In genomic region chr22:43094085-43094484, GRCh38 we compare ENCODE assay signal across 9 cellular contexts. TPM values are rescaled to one million over a fixed set of nuclear protein-coding genes. Genes with fewer than 3 reads are reported as not detected.
A peak's percentile ranks its signal among the peaks of the same experiment; 100 is the strongest.
DNase-seq lines count a peak whose midpoint lies in the region; ATAC-seq, FAIRE-seq and TF ChIP-seq lines count a peak whose summit lies in the region.
"Had no signal": no experiment of that assay in that cellular context is flagged by ENCODE, and none has a peak within 500 bp of the region (broad histone marks: within the 10 kb centered on the region; RNA-seq: fewer than 3 reads in every experiment).

No MANE protein-coding gene starts in this region.

- peaks cover 3% of the 10 kb centered on the region; the same call in 2 of the 3 replicates for H3K9me3 ChIP-seq in GM12878 (replicated peaks; ENCODE audit: control insufficient read depth, insufficient read depth, low read length)

- DNase-seq in NB4 (ENCODE audit: low read depth) (peak; percentile 67), GM12878 (ENCODE audit: low read depth, low spot score) (no peak), myocyte (ENCODE audit: low read depth) (peak; percentile 15), GM20000 (ENCODE audit: low spot score) (no peak)
- no peak for DNase-seq in stimulated activated CD4-positive, alpha-beta T cell treated with anti-CD3 and anti-CD28 coated beads, Interleukin-2, amount 100 ng/mL, for 24 hours
- DNase-seq: stimulated activated CD4-positive, alpha-beta T cell treated with anti-CD3 and anti-CD28 coated beads, Interleukin-12 subunit alpha, Interleukin-12 subunit beta, amount 100 ng/mL, for 4 hours had no signal

- POLR2A ChIA-PET in GM12878 (lab: Charles Lee), result no interaction called here

- peak; percentile 32; the same call in 1 of the 3 replicates for TF ChIP-seq CTCF in GM12872 (IDR thresholded peaks at IDR 0.05; ENCODE audit: insufficient read depth, low read depth, low read length)
- TF ChIP-seq CTCF in NB4 (IDR thresholded peaks at IDR 0.05; ENCODE audit: low read depth, low read length), result no peak
- TF ChIP-seq CTCF in GM12878 (IDR thresholded peaks at IDR 0.05 in 2 of 3, conservative IDR thresholded peaks at IDR 0.05 in 1 of 3; ENCODE audit: control insufficient read depth in 2 of 3, extremely low read depth in 1 of 3, insufficient read depth in 1 of 3, low read depth in 3 of 3, low read length in 3 of 3), result no peak; a peak in 1 of 6 replicates
- TF ChIP-seq CTCF in GM20000 (IDR thresholded peaks at IDR 0.05; ENCODE audit: extremely low read depth, missing control alignments), result no peak

- in situ Hi-C loops in GM12878 (cut with MboI), result no loop called here

- H3K4me2 ChIP-seq in GM12878 (ENCODE audit: control insufficient read depth, insufficient read depth), result no peak overlapping the region

- no peak overlapping the region for H3K27ac ChIP-seq in GM12878 (ENCODE audit: control insufficient read depth, insufficient read depth)

- intact Hi-C loops in GM12878 (cut with micrococcal nuclease; ENCODE audit: unreplicated experiment), result loop anchor here (5.0 kb wide), 1 partner anchor 432 kb away; no protein-coding TSS in a partner anchor

- no peak for TF ChIP-seq EP300 in GM12878 (IDR thresholded peaks at IDR 0.05; ENCODE audit: borderline replicate concordance in 1 of 2, control insufficient read depth in 1 of 2, low read depth in 2 of 2, low read length in 2 of 2)

- no peak for TF ChIP-seq RAD21 in GM12878 (IDR thresholded peaks at IDR 0.05; ENCODE audit: insufficient read depth, low read depth, low read length)

- H3K9ac ChIP-seq in GM12878 (ENCODE audit: control insufficient read depth, insufficient read depth, low read length), result no peak overlapping the region

- BruUV-seq in GM12878 (replicated peaks; lab: Mats Ljungman, UMichigan), result no TSS peak

- H4K20me1 ChIP-seq in GM12878 (ENCODE audit: control insufficient read depth, insufficient read depth), result no peaks in the 10 kb centered on the region

- H3K36me3 ChIP-seq in GM12878 (ENCODE audit: control insufficient read depth in 2 of 2, insufficient read depth in 2 of 2, low read length in 1 of 2), result no peaks in the 10 kb centered on the region

- peak; percentile 8; the same call in 1 of the 3 replicates for ATAC-seq in GM12878
- ATAC-seq in HG03439 (IDR thresholded peaks at IDR 0.05; ENCODE audit: unreplicated experiment), result no peak
- ATAC-seq in GM19463 (IDR thresholded peaks at IDR 0.05; ENCODE audit: unreplicated experiment), result no peak

- H3K27me3 ChIP-seq in GM12878 (replicated peaks in 1 of 2; ENCODE audit: control insufficient read depth in 2 of 2, insufficient read depth in 2 of 2, low read length in 1 of 2), result no peaks in the 10 kb centered on the region

- SMC1A ChIA-PET in GM12878 (lab: Charles Lee; ENCODE audit: uncharacterized antibody, unreplicated experiment), result no interaction called here

- no peak overlapping the region for H2AFZ ChIP-seq in GM12878 (ENCODE audit: control insufficient read depth, low read depth, low read length)

- H3K4me1 ChIP-seq in GM12878 (ENCODE audit: control insufficient read depth, insufficient read depth, low read length), result no peaks in the 10 kb centered on the region

- no peaks in the 10 kb centered on the region for H3K79me2 ChIP-seq in GM12878 (ENCODE audit: control insufficient read depth, insufficient read depth, low read length)

- CTCF ChIA-PET in GM12878 (lab: Yijun Ruan, JAX), result interaction anchor here (0.6 kb wide), 1 partner anchor 375 kb away, joined by 5 read pairs; no protein-coding TSS in a partner anchor

- no peak for FAIRE-seq in GM12878 (lab: Jason Lieb, UNC)

- RAD21 ChIA-PET in GM12878 (lab: Charles Lee; ENCODE audit: unreplicated experiment), result no interaction called here

- H3K4me3 ChIP-seq in NB4 (ENCODE audit: low read depth, low read length), result no peak overlapping the region
- H3K4me3 ChIP-seq in GM12878, result no peak overlapping the region

- WGBS in GM12878 (ENCODE audit: insufficient coverage, insufficient replicate concordance, low lambda C conversion rate, missing lambda C conversion rate), result 23% methylated on average over 7 of the region's 7 CpGs

- TF ChIP-seq POLR2A in NB4 (IDR thresholded peaks at IDR 0.05; ENCODE audit: extremely low read depth, insufficient read length) (no peak), GM12878 (IDR thresholded peaks at IDR 0.05; ENCODE audit: low read depth, low read length) (no peak)

RNA-seq across cellular contexts. Expression of gene TTLL1, which starts 4.9 kb away (rescaled TPM):
- total RNA-seq in GM12878 (2013; cell fraction: nucleolus; rRNA removed), result 2.4 and 2.7 TPM in 2 replicates
- total RNA-seq in GM12878 (2014; rRNA removed) (2.8 and 3.4 TPM in 2 replicates), GM12878 (2014; rRNA removed; fragmentation: Illumina TruSeq; extraction: Trizol) (3.7 and 3.8 TPM in 2 replicates), GM12878 (2021) (2.6 and 3.5 TPM in 2 replicates), myocyte (10.6 and 10.8 TPM in 2 replicates)
- 2.8 TPM for polyA plus RNA-seq in GM12878 (2011; ENCODE audit: low read depth)
- polyA plus RNA-seq in GM12878 (2011; rRNA removed) (2.2 TPM in 2 replicates), GM12878 (2014; fragmentation: Illumina TruSeq; extraction: Trizol) (4.8 and 5.6 TPM in 2 replicates), GM12878 (2014; fragmentation: Nextera tagmentation; extraction: Ambion mirVana) (under 1 TPM; 0.39 to 0.80 TPM), GM12878 (2014; rRNA removed) (4.5 and 4.9 TPM in 2 replicates), GM12878 (2016; fragmentation: Nextera tagmentation; extraction: Ambion mirVana) (1 to 10 TPM; 3.9 to 4.4 TPM)
- polyA plus RNA-seq in GM12878 (2011; cell fraction: cytosol; rRNA removed), result 2.9 and 3.4 TPM in 2 replicates
- polyA plus RNA-seq in GM12878 (2011; cell fraction: nucleus; rRNA removed), result 1.7 TPM in 2 replicates
- polyA plus RNA-seq in GM12878 (2012), result 3.8 TPM in 2 replicates
- polyA minus RNA-seq in GM12878 (2011; rRNA and poly(A)+ RNA removed), result 2.5 and 3.7 TPM in 2 replicates
- 1.4 TPM in 1 of 2 replicates, not detected in the other for polyA minus RNA-seq in GM12878 (2011; cell fraction: cytosol; rRNA and poly(A)+ RNA removed)
- 0.24 TPM in 1 of 2 replicates, not detected in the other for polyA minus RNA-seq in GM12878 (2011; cell fraction: nucleus; rRNA and poly(A)+ RNA removed)
- 23.2 TPM for polyA plus RNA-seq in myocyte (2012)

RNA-seq across cellular contexts. Expression of gene BIK, which starts 16.5 kb away (rescaled TPM):
- total RNA-seq in GM12878 (2013; cell fraction: nucleolus; rRNA removed), result not detected in 2 replicates
- 9.8 and 10.5 TPM in 2 replicates for total RNA-seq in GM12878 (2014; rRNA removed)
- total RNA-seq in GM12878 (2014; rRNA removed; fragmentation: Illumina TruSeq; extraction: Trizol), result 2.7 TPM in 2 replicates
- total RNA-seq in GM12878 (2021), result 6.3 and 8.0 TPM in 2 replicates
- polyA plus RNA-seq in GM12878 (2011; ENCODE audit: low read depth), result 2.3 TPM
- polyA plus RNA-seq in GM12878 (2011; rRNA removed), result 0.16 and 0.33 TPM in 2 replicates
- 1.0 and 1.1 TPM in 2 replicates for polyA plus RNA-seq in GM12878 (2011; cell fraction: cytosol; rRNA removed)
- 0.70 and 1.0 TPM in 2 replicates for polyA plus RNA-seq in GM12878 (2011; cell fraction: nucleus; rRNA removed)
- polyA plus RNA-seq in GM12878 (2012), result 2.5 and 3.6 TPM in 2 replicates
- 1.6 TPM in 1 of 2 replicates, not detected in the other for polyA plus RNA-seq in GM12878 (2014; fragmentation: Illumina TruSeq; extraction: Trizol)
- polyA plus RNA-seq in GM12878 (2014; fragmentation: Nextera tagmentation; extraction: Ambion mirVana), result 1 to 10 TPM; 1.4 to 1.5 TPM
- polyA plus RNA-seq in GM12878 (2014; rRNA removed), result 7.5 TPM in 2 replicates
- 1 to 10 TPM; 5.1 to 5.6 TPM for polyA plus RNA-seq in GM12878 (2016; fragmentation: Nextera tagmentation; extraction: Ambion mirVana)
- polyA minus RNA-seq in GM12878 (2011; rRNA and poly(A)+ RNA removed), result not detected in 2 replicates
- polyA minus RNA-seq in GM12878 (2011; cell fraction: cytosol; rRNA and poly(A)+ RNA removed), result not detected in 2 replicates
- not detected in 2 replicates for polyA minus RNA-seq in GM12878 (2011; cell fraction: nucleus; rRNA and poly(A)+ RNA removed)
- not detected in 2 replicates for total RNA-seq in myocyte
- polyA plus RNA-seq in myocyte (2012), result not detected

RNA-seq across cellular contexts. Expression of gene MCAT, which starts 49.1 kb away (rescaled TPM):
- 32.5 and 52.1 TPM in 2 replicates for total RNA-seq in GM12878 (2013; cell fraction: nucleolus; rRNA removed)
- total RNA-seq in GM12878 (2014; rRNA removed) (20.6 and 22.3 TPM in 2 replicates), GM12878 (2014; rRNA removed; fragmentation: Illumina TruSeq; extraction: Trizol) (9.9 and 11.8 TPM in 2 replicates), GM12878 (2021) (26.2 and 26.5 TPM in 2 replicates), myocyte (26.4 and 28.0 TPM in 2 replicates)
- 4.2 TPM for polyA plus RNA-seq in GM12878 (2011; ENCODE audit: low read depth)
- polyA plus RNA-seq in GM12878 (2011; rRNA removed) (12.1 and 16.5 TPM in 2 replicates), GM12878 (2014; fragmentation: Illumina TruSeq; extraction: Trizol) (5.3 and 11.9 TPM in 2 replicates), GM12878 (2014; fragmentation: Nextera tagmentation; extraction: Ambion mirVana) (10 to 100 TPM in 1 of 2 experiments, 1 to 10 TPM in 1; 3.6 to 10.8 TPM), GM12878 (2014; rRNA removed) (29.1 and 30.8 TPM in 2 replicates), GM12878 (2016; fragmentation: Nextera tagmentation; extraction: Ambion mirVana) (10 to 100 TPM; 22.1 to 26.4 TPM)
- 22.5 and 34.9 TPM in 2 replicates for polyA plus RNA-seq in GM12878 (2011; cell fraction: cytosol; rRNA removed)
- 15.9 and 25.4 TPM in 2 replicates for polyA plus RNA-seq in GM12878 (2011; cell fraction: nucleus; rRNA removed)
- 10.8 and 11.2 TPM in 2 replicates for polyA plus RNA-seq in GM12878 (2012)
- polyA minus RNA-seq in GM12878 (2011; rRNA and poly(A)+ RNA removed), result 10.9 and 19.5 TPM in 2 replicates
- polyA minus RNA-seq in GM12878 (2011; cell fraction: cytosol; rRNA and poly(A)+ RNA removed), result 7.1 and 9.0 TPM in 2 replicates
- 5.9 and 15.7 TPM in 2 replicates for polyA minus RNA-seq in GM12878 (2011; cell fraction: nucleus; rRNA and poly(A)+ RNA removed)
- 19.6 TPM for polyA plus RNA-seq in myocyte (2012)

RNA-seq across cellular contexts. Expression of gene TSPO, which starts 57.3 kb away (rescaled TPM):
- total RNA-seq in GM12878 (2013; cell fraction: nucleolus; rRNA removed), result 4.2 and 6.8 TPM in 2 replicates
- total RNA-seq in GM12878 (2014; rRNA removed) (41.3 and 50.5 TPM in 2 replicates), GM12878 (2014; rRNA removed; fragmentation: Illumina TruSeq; extraction: Trizol) (4.9 and 6.6 TPM in 2 replicates), GM12878 (2021) (25.8 and 31.6 TPM in 2 replicates), myocyte (293 and 367 TPM in 2 replicates)
- polyA plus RNA-seq in GM12878 (2011; ENCODE audit: low read depth), result 6.8 TPM
- polyA plus RNA-seq in GM12878 (2011; rRNA removed) (6.1 and 11.7 TPM in 2 replicates), GM12878 (2014; fragmentation: Illumina TruSeq; extraction: Trizol) (1.4 TPM in 1 of 2 replicates, not detected in the other), GM12878 (2014; fragmentation: Nextera tagmentation; extraction: Ambion mirVana) (1 to 10 TPM; 1.8 to 3.4 TPM), GM12878 (2014; rRNA removed) (41.1 and 46.8 TPM in 2 replicates), GM12878 (2016; fragmentation: Nextera tagmentation; extraction: Ambion mirVana) (10 to 100 TPM; 27.1 to 30.8 TPM)
- 23.6 and 34.9 TPM in 2 replicates for polyA plus RNA-seq in GM12878 (2011; cell fraction: cytosol; rRNA removed)
- 19.5 and 31.3 TPM in 2 replicates for polyA plus RNA-seq in GM12878 (2011; cell fraction: nucleus; rRNA removed)
- polyA plus RNA-seq in GM12878 (2012), result 14.1 and 30.7 TPM in 2 replicates
- polyA minus RNA-seq in GM12878 (2011; rRNA and poly(A)+ RNA removed), result 1.7 and 11.1 TPM in 2 replicates
- 3.7 and 5.5 TPM in 2 replicates for polyA minus RNA-seq in GM12878 (2011; cell fraction: cytosol; rRNA and poly(A)+ RNA removed)
- polyA minus RNA-seq in GM12878 (2011; cell fraction: nucleus; rRNA and poly(A)+ RNA removed), result 3.1 and 6.0 TPM in 2 replicates
- polyA plus RNA-seq in myocyte (2012), result 282 TPM

Comparison
In these comparisons a context has a peak if more than half of its experiments do, and no peak if none do; other contexts are left out.
1. DNase-seq: peak in NB4 (single experiment) and myocyte (single experiment); none in GM12878 (single experiment), GM20000 (single experiment) and stimulated activated CD4-positive, alpha-beta T cell treated with anti-CD3 and anti-CD28 coated beads, Interleukin-2, amount 100 ng/mL, for 24 hours (0 of 2).